40 cellular contexts compared by ENCODE assay signal in genomic region chr12:130661059-130661458, GRCh38. TPM values are rescaled to one million over a fixed set of nuclear protein-coding genes. Genes with fewer than 3 reads are reported as not detected.
"Had no signal": no experiment of that assay in that cellular context is flagged by ENCODE, and none has a peak within 500 bp of the region (broad histone marks: within the 10 kb centered on the region; RNA-seq: fewer than 3 reads in every experiment).

No MANE protein-coding gene starts in this region.

- H3K36me3 Mint-ChIP-seq: activated naive CD4-positive, alpha-beta T cell treated with anti-CD3 and anti-CD28 coated beads, Interleukin-2, amount 10 ng/mL, durations not matched to agents 7 days and 5 days; activated naive CD4-positive, alpha-beta T cell treated with anti-CD3 and anti-CD28 coated beads, Interleukin-2, amount 50 U/mL, for 24 hours; activated naive CD4-positive, alpha-beta T cell treated with anti-CD3 and anti-CD28 coated beads, Interleukin-2, amount 50 U/mL, for 72 hours; activated naive CD8-positive, alpha-beta T cell; activated naive CD8-positive, alpha-beta T cell treated with anti-CD3 and anti-CD28 coated beads, Interleukin-2, amount 10 ng/mL, durations not matched to agents 7 days and 5 days had no signal

- H3K36me3 ChIP-seq: adrenal gland, ascending aorta, brain microvascular endothelial cell, breast epithelium, cardiac muscle cell had no signal

- H3K4me1 Mint-ChIP-seq: activated naive CD4-positive, alpha-beta T cell treated with anti-CD3 and anti-CD28 coated beads, Interleukin-2, amount 10 ng/mL, durations not matched to agents 7 days and 5 days; activated naive CD4-positive, alpha-beta T cell treated with anti-CD3 and anti-CD28 coated beads, Interleukin-2, amount 50 U/mL, for 24 hours; activated naive CD8-positive, alpha-beta T cell treated with anti-CD3 and anti-CD28 coated beads, Interleukin-2, amount 10 ng/mL, durations not matched to agents 7 days and 5 days; activated naive CD8-positive, alpha-beta T cell treated with anti-CD3 and anti-CD28 coated beads, Interleukin-2, amount 50 U/mL, for 24 hours; activated T-helper 17 cell treated with anti-CD3 and anti-CD28 coated beads, Interleukin-2, amount 50 U/mL, for 72 hours; central memory CD8-positive, alpha-beta T cell had no signal

- FAIRE-seq: astrocyte, bronchial epithelial cell, colon had no signal

- DNase-seq: activated effector memory CD4-positive, alpha-beta T cell treated with anti-CD3 and anti-CD28 coated beads, Interleukin-2, amount 50 U/mL, for 16 hours; activated effector memory CD4-positive, alpha-beta T cell treated with Interleukin-2 at 50 U/mL for 16 hours; activated gamma-delta T cell; activated gamma-delta T cell treated with Interleukin-2 at 50 U/mL for 16 hours; activated naive CD4-positive, alpha-beta T cell; activated naive CD4-positive, alpha-beta T cell treated with anti-CD3 and anti-CD28 coated beads for 36 hours; activated naive CD4-positive, alpha-beta T cell treated with anti-CD3 and anti-CD28 coated beads, Interleukin-2, amount 10 ng/mL, durations not matched to agents 7 days and 5 days; activated naive CD4-positive, alpha-beta T cell treated with anti-CD3 and anti-CD28 coated beads, Interleukin-2, amount 50 U/mL, for 16 hours; activated naive CD4-positive, alpha-beta T cell treated with Interleukin-2 at 50 U/mL for 16 hours; activated naive CD8-positive, alpha-beta T cell treated with anti-CD3 and anti-CD28 coated beads, Interleukin-2, amount 10 ng/mL, durations not matched to agents 7 days and 5 days; activated naive CD8-positive, alpha-beta T cell treated with anti-CD3 and anti-CD28 coated beads, Interleukin-2, amount 50 U/mL, for 24 hours; activated T-cell treated with anti-CD3 and anti-CD28 coated beads, Interleukin-2, amount 50 U/mL, for 24 hours; activated T-cell treated with anti-CD3 and anti-CD28 coated beads, Interleukin-2, amount 50 U/mL, for 4 hours; activated T-cell treated with anti-CD3 and anti-CD28 coated beads, Interleukin-2, amount 50 U/mL, for 48 hours; activated T-cell treated with anti-CD3 and anti-CD28 coated beads, Interleukin-2, amount 50 U/mL, for 72 hours; adrenal gland; amniotic stem cell; amygdala; anterior cingulate cortex; aorta; body of pancreas; brain microvascular endothelial cell; caudate nucleus; central memory CD4-positive, alpha-beta T cell; cerebellar nuclear complex had no signal

- H3K4me3 ChIP-seq: adrenal gland, ascending aorta, body of pancreas, breast epithelium, cardiac muscle cell had no signal

- ATAC-seq: activated naive CD4-positive, alpha-beta T cell treated with anti-CD3 and anti-CD28 coated beads, Interleukin-2, amount 50 U/mL, for 72 hours; activated naive CD8-positive, alpha-beta T cell treated with anti-CD3 and anti-CD28 coated beads, Interleukin-2, amount 50 U/mL, for 24 hours; activated T-cell treated with anti-CD3 and anti-CD28 coated beads, Interleukin-2, amount 50 U/mL, for 4 hours; activated T-cell treated with anti-CD3 and anti-CD28 coated beads, Interleukin-2, amount 50 U/mL, for 72 hours; activated T-helper 17 cell treated with anti-CD3 and anti-CD28 coated beads, Interleukin-2, amount 50 U/mL, for 72 hours; body of pancreas had no signal

- H3K27me3 Mint-ChIP-seq: activated naive CD4-positive, alpha-beta T cell treated with anti-CD3 and anti-CD28 coated beads, Interleukin-2, amount 10 ng/mL, durations not matched to agents 7 days and 5 days; brain had no signal

- H3K4me3 Mint-ChIP-seq: activated naive CD4-positive, alpha-beta T cell treated with anti-CD3 and anti-CD28 coated beads for 36 hours; activated naive CD4-positive, alpha-beta T cell treated with anti-CD3 and anti-CD28 coated beads, Interleukin-2, amount 10 ng/mL, durations not matched to agents 7 days and 5 days; activated naive CD4-positive, alpha-beta T cell treated with anti-CD3 and anti-CD28 coated beads, Interleukin-2, amount 50 U/mL, for 24 hours; activated naive CD8-positive, alpha-beta T cell; activated naive CD8-positive, alpha-beta T cell treated with anti-CD3 and anti-CD28 coated beads, Interleukin-2, amount 10 ng/mL, durations not matched to agents 7 days and 5 days; activated naive CD8-positive, alpha-beta T cell treated with anti-CD3 and anti-CD28 coated beads, Interleukin-2, amount 50 U/mL, for 24 hours; activated T-cell treated with anti-CD3 and anti-CD28 coated beads, Interleukin-2, amount 50 U/mL, for 24 hours; activated T-cell treated with anti-CD3 and anti-CD28 coated beads, Interleukin-2, amount 50 U/mL, for 4 hours; activated T-cell treated with anti-CD3 and anti-CD28 coated beads, Interleukin-2, amount 50 U/mL, for 72 hours; activated T-helper 1 cell treated with anti-CD3 and anti-CD28 coated beads, Interleukin-12 subunit alpha, Interleukin-12 subunit beta, Interleukin-2, Interleukin-4 antibody, amounts not matched to agents 30 ng/mL and 10 ng/mL and 1 ng/mL, durations not matched to agents 14 hours and 24 hours and 36 hours; activated T-helper 17 cell treated with anti-CD3 and anti-CD28 coated beads, Interleukin-2, amount 50 U/mL, for 72 hours; brain; central memory CD8-positive, alpha-beta T cell had no signal

- H3K9me3 ChIP-seq: adrenal gland, ascending aorta, body of pancreas had no signal

- H3K27ac ChIP-seq: adrenal gland, ascending aorta, body of pancreas, brain microvascular endothelial cell, breast epithelium, cardiac muscle cell had no signal

- H3K9me3 Mint-ChIP-seq: activated naive CD4-positive, alpha-beta T cell treated with anti-CD3 and anti-CD28 coated beads for 36 hours; activated naive CD4-positive, alpha-beta T cell treated with anti-CD3 and anti-CD28 coated beads, Interleukin-2, amount 50 U/mL, for 72 hours; activated naive CD8-positive, alpha-beta T cell treated with anti-CD3 and anti-CD28 coated beads, Interleukin-2, amount 10 ng/mL, durations not matched to agents 7 days and 5 days; activated T-cell treated with anti-CD3 and anti-CD28 coated beads, Interleukin-2, amount 50 U/mL, for 24 hours; activated T-cell treated with anti-CD3 and anti-CD28 coated beads, Interleukin-2, amount 50 U/mL, for 4 hours; activated T-cell treated with anti-CD3 and anti-CD28 coated beads, Interleukin-2, amount 50 U/mL, for 72 hours; activated T-helper 1 cell treated with anti-CD3 and anti-CD28 coated beads, Interleukin-12 subunit alpha, Interleukin-12 subunit beta, Interleukin-2, Interleukin-4 antibody, amounts not matched to agents 30 ng/mL and 10 ng/mL and 1 ng/mL, durations not matched to agents 14 hours and 24 hours and 36 hours; activated T-helper 17 cell treated with anti-CD3 and anti-CD28 coated beads, Interleukin-2, amount 50 U/mL, for 72 hours; activated T-helper 2 cell treated with anti-CD3 and anti-CD28 coated beads, Interferon-gamma antibody, Interleukin-2, Interleukin-4, amounts not matched to agents 10 μg/mL and 5 μg/mL and 100 μg/mL, durations not matched to agents 14 hours and 24 hours and 36 hours had no signal

- H3K4me1 ChIP-seq: adrenal gland, ascending aorta, breast epithelium had no signal

- H3K27ac Mint-ChIP-seq: activated naive CD4-positive, alpha-beta T cell treated with anti-CD3 and anti-CD28 coated beads for 36 hours; activated naive CD4-positive, alpha-beta T cell treated with anti-CD3 and anti-CD28 coated beads, Interleukin-2, amount 10 ng/mL, durations not matched to agents 7 days and 5 days; activated naive CD4-positive, alpha-beta T cell treated with anti-CD3 and anti-CD28 coated beads, Interleukin-2, amount 50 U/mL, for 24 hours; activated naive CD4-positive, alpha-beta T cell treated with anti-CD3 and anti-CD28 coated beads, Interleukin-2, amount 50 U/mL, for 72 hours; activated naive CD8-positive, alpha-beta T cell; activated naive CD8-positive, alpha-beta T cell treated with anti-CD3 and anti-CD28 coated beads, Interleukin-2, amount 10 ng/mL, durations not matched to agents 7 days and 5 days; activated naive CD8-positive, alpha-beta T cell treated with anti-CD3 and anti-CD28 coated beads, Interleukin-2, amount 50 U/mL, for 24 hours; activated T-cell treated with anti-CD3 and anti-CD28 coated beads, Interleukin-2, amount 50 U/mL, for 24 hours; activated T-cell treated with anti-CD3 and anti-CD28 coated beads, Interleukin-2, amount 50 U/mL, for 72 hours; activated T-helper 1 cell treated with anti-CD3 and anti-CD28 coated beads, Interleukin-12 subunit alpha, Interleukin-12 subunit beta, Interleukin-2, Interleukin-4 antibody, amounts not matched to agents 30 ng/mL and 10 ng/mL and 1 ng/mL, durations not matched to agents 14 hours and 24 hours and 36 hours; activated T-helper 17 cell treated with anti-CD3 and anti-CD28 coated beads, Interleukin-2, amount 50 U/mL, for 72 hours; activated T-helper 2 cell treated with anti-CD3 and anti-CD28 coated beads, Interferon-gamma antibody, Interleukin-2, Interleukin-4, amounts not matched to agents 10 μg/mL and 5 μg/mL and 100 μg/mL, durations not matched to agents 14 hours and 24 hours and 36 hours had no signal

- H3K27me3 ChIP-seq: adrenal gland, ascending aorta, body of pancreas, brain microvascular endothelial cell, breast epithelium, cardiac muscle cell had no signal

RNA-seq across cellular contexts. Expression of gene RIMBP2, which starts 55.0 kb away (rescaled TPM):
- total RNA-seq: activated naive CD4-positive, alpha-beta T cell treated with anti-CD3 and anti-CD28 coated beads for 36 hours; activated naive CD4-positive, alpha-beta T cell treated with anti-CD3 and anti-CD28 coated beads, Interleukin-2, amount 50 U/mL, for 72 hours; activated naive CD8-positive, alpha-beta T cell treated with anti-CD3 and anti-CD28 coated beads, Interleukin-2, amount 10 ng/mL, durations not matched to agents 7 days and 5 days; activated T-cell treated with anti-CD3 and anti-CD28 coated beads, Interleukin-2, amount 50 U/mL, for 4 hours; activated T-helper 1 cell treated with anti-CD3 and anti-CD28 coated beads, Interleukin-12 subunit alpha, Interleukin-12 subunit beta, Interleukin-2, Interleukin-4 antibody, amounts not matched to agents 30 ng/mL and 10 ng/mL and 1 ng/mL, durations not matched to agents 14 hours and 24 hours and 36 hours; activated T-helper 2 cell treated with anti-CD3 and anti-CD28 coated beads, Interferon-gamma antibody, Interleukin-2, Interleukin-4, amounts not matched to agents 10 μg/mL and 5 μg/mL and 100 μg/mL, durations not matched to agents 14 hours and 24 hours and 36 hours; ascending aorta; bronchial epithelial cell; cardiac septum had no signal
- polyA plus RNA-seq: aorta had no signal
